In genomic region chr17:78322858-78323455, GRCh38 we compare ENCODE assay signal across 13 cellular contexts. TPM values are rescaled to one million over a fixed set of nuclear protein-coding genes. Genes with fewer than 3 reads are reported as not detected.
DNase-seq lines count a peak whose midpoint lies in the region; ATAC-seq, FAIRE-seq and TF ChIP-seq lines count a peak whose summit lies in the region.
"Had no signal": no experiment of that assay in that cellular context is flagged by ENCODE, and none has a peak within 500 bp of the region (broad histone marks: within the 10 kb centered on the region; RNA-seq: fewer than 3 reads in every experiment).

No MANE protein-coding gene starts in this region.

- peaks cover 45% of the 10 kb centered on the region for H3K4me1 ChIP-seq in BLaER1
- peaks cover 5 to 7% of the 10 kb centered on the region in 2 donors for H3K4me1 ChIP-seq in kidney (ENCODE audit: control insufficient read depth in 1 of 2, insufficient read depth in 1 of 2, low read depth in 1 of 2, low read length in 2 of 2)
- peaks cover 19% of the 10 kb centered on the region for H3K4me1 ChIP-seq in rectal smooth muscle tissue (ENCODE audit: control insufficient read depth, insufficient read depth, low read length)
- H3K4me1 ChIP-seq: prostate gland had no signal

- H3K27me3 Mint-ChIP-seq in chondrocyte (ENCODE audit: low read depth) = no peaks in the 10 kb centered on the region
- no peaks in the 10 kb centered on the region for H3K27me3 Mint-ChIP-seq in CD4-positive, alpha-beta T cell

- peak overlapping the region; percentile 61 for H3K27ac Mint-ChIP-seq in chondrocyte (ENCODE audit: unreplicated experiment)
- H3K27ac Mint-ChIP-seq in CD4-positive, alpha-beta T cell = no peak overlapping the region

- no peak for FAIRE-seq in kidney (lab: Jason Lieb, UNC)
- FAIRE-seq: colon, GM19239 had no signal

- no peaks in the 10 kb centered on the region for H3K9me3 ChIP-seq in BLaER1
- no peaks in the 10 kb centered on the region for H3K9me3 ChIP-seq in kidney (ENCODE audit: control insufficient read depth in 1 of 2, low read length in 2 of 2)
- H3K9me3 ChIP-seq in CD4-positive, alpha-beta T cell (ENCODE audit: control insufficient read depth, low read length) = no peaks in the 10 kb centered on the region
- H3K9me3 ChIP-seq: prostate gland had no signal

- H3K4me2 ChIP-seq in BLaER1 = peak overlapping the region; percentile 96

- no peak for TF ChIP-seq CTCF in chondrocyte (IDR thresholded peaks at IDR 0.05)
- no peak for TF ChIP-seq CTCF in kidney (IDR thresholded peaks at IDR 0.05; ENCODE audit: borderline replicate concordance, extremely low read depth, insufficient read depth)
- TF ChIP-seq CTCF in CD4-positive, alpha-beta T cell (IDR thresholded peaks at IDR 0.05) = no peak

- no peak overlapping the region for H3K4me3 Mint-ChIP-seq in chondrocyte (ENCODE audit: unreplicated experiment)
- no peak overlapping the region for H3K4me3 Mint-ChIP-seq in CD4-positive, alpha-beta T cell

- H3K9me3 Mint-ChIP-seq in chondrocyte (ENCODE audit: low read depth) = no peaks in the 10 kb centered on the region
- H3K9me3 Mint-ChIP-seq in CD4-positive, alpha-beta T cell = no peaks in the 10 kb centered on the region

- DNase-seq in chondrocyte (ENCODE audit: low spot score) = no peak
- DNase-seq in kidney = peak; percentile 67
- DNase-seq in stimulated activated naive CD4-positive, alpha-beta T cell (lab: John Stamatoyannopoulos, UW) = no peak
- DNase-seq in CD4-positive, alpha-beta T cell = no peak
- no peak for DNase-seq in glomerular visceral epithelial cell (ENCODE audit: extremely low spot score)
- DNase-seq: NCI-H1092 treated with DMSO at 0.1 percent for 48 hours, T-helper 9 cell had no signal

- H4K20me1 ChIP-seq in BLaER1 = no peaks in the 10 kb centered on the region

- H3K36me3 ChIP-seq in BLaER1 (no peaks in the 10 kb centered on the region), kidney (ENCODE audit: control insufficient read depth in 1 of 2, insufficient read depth in 2 of 2, low read length in 2 of 2) (no peaks in the 10 kb centered on the region), rectal smooth muscle tissue (ENCODE audit: control insufficient read depth, insufficient read depth, low read length) (no peaks in the 10 kb centered on the region)
- H3K36me3 ChIP-seq: prostate gland had no signal

- H3K4me3 ChIP-seq in BLaER1 (no peak overlapping the region), kidney (ENCODE audit: low read length in 2 of 2) (no peak overlapping the region), rectal smooth muscle tissue (ENCODE audit: low read length) (no peak overlapping the region)
- H3K4me3 ChIP-seq: prostate gland had no signal

- CTCF ChIA-PET in CD4-positive, alpha-beta T cell (lab: Charles Lee) = no interaction called here

- POLR2A ChIA-PET in CD4-positive, alpha-beta T cell (lab: Charles Lee) = no interaction called here

- ATAC-seq in HG03095 (IDR thresholded peaks at IDR 0.05; ENCODE audit: unreplicated experiment) = no peak
- ATAC-seq in CD4-positive, alpha-beta T cell (ENCODE audit: poor library complexity) = no peak

- H3K36me3 Mint-ChIP-seq in chondrocyte (ENCODE audit: low read depth) = no peaks in the 10 kb centered on the region
- H3K36me3 Mint-ChIP-seq in CD4-positive, alpha-beta T cell (ENCODE audit: low read depth) = no peaks in the 10 kb centered on the region

- H3K27me3 ChIP-seq in BLaER1 (no peaks in the 10 kb centered on the region), rectal smooth muscle tissue (ENCODE audit: control insufficient read depth, insufficient read depth, low read length) (no peaks in the 10 kb centered on the region)
- H3K27me3 ChIP-seq in CD4-positive, alpha-beta T cell (ENCODE audit: control insufficient read depth, insufficient read depth, low read length) = no peaks in the 10 kb centered on the region

- H3K9ac ChIP-seq in BLaER1 = no peak overlapping the region
- H3K9ac ChIP-seq in kidney (ENCODE audit: low read length in 2 of 2) = no peak overlapping the region
- no peak overlapping the region for H3K9ac ChIP-seq in rectal smooth muscle tissue (ENCODE audit: low read length)

- peaks cover 34% of the 10 kb centered on the region for H3K4me1 Mint-ChIP-seq in chondrocyte (ENCODE audit: low read depth)
- peaks cover 18% of the 10 kb centered on the region for H3K4me1 Mint-ChIP-seq in CD4-positive, alpha-beta T cell (ENCODE audit: low read depth)

- intact Hi-C loops in kidney (cut with DNase I) = no loop called here
- intact Hi-C loops in CD4-positive, alpha-beta T cell (cut with DNase I, micrococcal nuclease) = no loop called here

- H3K27ac ChIP-seq in BLaER1 (peak overlapping the region; percentile 76), kidney (ENCODE audit: low read depth in 2 of 2, low read length in 2 of 2) (peak overlapping the region in 1 of 2 donors; percentile 20), rectal smooth muscle tissue (ENCODE audit: low read depth, low read length) (peak overlapping the region; percentile 61)
- no peak overlapping the region for H3K27ac ChIP-seq in CD4-positive, alpha-beta T cell (ENCODE audit: low read depth, low read length)

RNA-seq across cellular contexts. Expression of gene SOCS3, which starts 36.9 kb away (rescaled TPM):
- total RNA-seq in chondrocyte (13.6 to 26.2 TPM (median 14.4 TPM) in 3 replicates), kidney (110 TPM)
- 31.2 TPM for polyA plus RNA-seq in kidney (ENCODE audit: insufficient read depth, low read depth, low replicate concordance)
- 100 to 1,000 TPM; 414 to 427 TPM for total RNA-seq in CD4-positive, alpha-beta T cell

RNA-seq across cellular contexts. Expression of gene PGS1, which starts 55.5 kb away (rescaled TPM):
- total RNA-seq in chondrocyte = 22.1 to 30.4 TPM (median 22.7 TPM) in 3 replicates
- 65.4 TPM for total RNA-seq in kidney
- 15.6 TPM for polyA plus RNA-seq in kidney (ENCODE audit: insufficient read depth, low read depth, low replicate concordance)
- 10 to 100 TPM; 40.9 to 45.3 TPM for total RNA-seq in CD4-positive, alpha-beta T cell
